ENCODE assay signal across 2 cellular contexts in genomic region chr3:45746974-45747622, GRCh38.
TF ChIP-seq lines count a peak whose summit lies in the region.

No MANE protein-coding gene starts in this region.

TF ChIP-seq in K562, 482 proteins besides CTCF, POLR2A, EP300 and RAD21:
- TF ChIP-seq POLR2G (IDR thresholded peaks at IDR 0.05; ENCODE audit: low read depth, low read length) = peak; percentile 37
- TF ChIP-seq ZNF445 (CRISPR knock-in tag; IDR thresholded peaks at IDR 0.05; ENCODE audit: low read depth) = no peak
- no peak for TF ChIP-seq ZNF584 (CRISPR knock-in tag; IDR thresholded peaks at IDR 0.05; ENCODE audit: low read depth)
- peak; percentile 79 for TF ChIP-seq RBM22 (IDR thresholded peaks at IDR 0.05; ENCODE audit: low read depth, low read length, poor library complexity, severe bottlenecking)
- 0 out of 2 replicates have a peak, but pooled peaks have one; percentile 66 for TF ChIP-seq MED1 (CRISPR knock-in tag; IDR thresholded peaks at IDR 0.05; ENCODE audit: borderline replicate concordance)
- no peak for TF ChIP-seq ZNF444 (CRISPR knock-in tag; IDR thresholded peaks at IDR 0.05)

TF ChIP-seq in HepG2, 621 proteins besides CTCF, POLR2A, EP300 and RAD21:
- TF ChIP-seq AGO2 (optimal IDR thresholded peaks at IDR 0.05; ENCODE audit: low read depth, low read length) (peak; percentile 24), RFX1 (IDR thresholded peaks at IDR 0.05) (no peak), NCOR1 (IDR thresholded peaks at IDR 0.05; ENCODE audit: borderline replicate concordance, low read length) (no peak), SETDB1 (CRISPR knock-in tag; IDR thresholded peaks at IDR 0.05; ENCODE audit: borderline replicate concordance) (no peak)
- TF ChIP-seq, protein P1, sequence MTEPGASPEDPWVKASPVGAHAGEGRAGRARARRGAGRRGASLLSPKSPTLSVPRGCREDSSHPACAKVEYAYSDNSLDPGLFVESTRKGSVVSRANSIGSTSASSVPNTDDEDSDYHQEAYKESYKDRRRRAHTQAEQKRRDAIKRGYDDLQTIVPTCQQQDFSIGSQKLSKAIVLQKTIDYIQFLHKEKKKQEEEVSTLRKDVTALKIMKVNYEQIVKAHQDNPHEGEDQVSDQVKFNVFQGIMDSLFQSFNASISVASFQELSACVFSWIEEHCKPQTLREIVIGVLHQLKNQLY (CRISPR knock-in tag; IDR thresholded peaks at IDR 0.05) = no peak
